8 cellular contexts compared by ENCODE assay signal in genomic region chr15:89893027-89893426, GRCh38. TPM values are rescaled to one million over a fixed set of nuclear protein-coding genes. Genes with fewer than 3 reads are reported as not detected.
DNase-seq lines count a peak whose midpoint lies in the region; ATAC-seq and TF ChIP-seq lines count a peak whose summit lies in the region.

No MANE protein-coding gene starts in this region.

- H3K36me3 Mint-ChIP-seq in naive thymus-derived CD8-positive, alpha-beta T cell: peaks cover 0 to 14% (median 9%) of the 10 kb centered on the region in 3 donors

- no peaks in the 10 kb centered on the region for H3K27me3 Mint-ChIP-seq in naive thymus-derived CD8-positive, alpha-beta T cell

- peaks cover 8 to 42% (median 35%) of the 10 kb centered on the region in 4 donors for H3K4me1 Mint-ChIP-seq in naive thymus-derived CD8-positive, alpha-beta T cell

- H3K27ac ChIP-seq in C4-2B (peak overlapping the region; percentile 87), coronary artery (peak overlapping the region in 1 of 2 donors; percentile 81)

- peak overlapping the region in 7 of 10 donors; percentile 92 to 97 (median 95) for H3K27ac Mint-ChIP-seq in naive thymus-derived CD8-positive, alpha-beta T cell

- no peak for ATAC-seq in naive thymus-derived CD8-positive, alpha-beta T cell
- ATAC-seq in GM18498 (IDR thresholded peaks at IDR 0.05; ENCODE audit: unreplicated experiment) (no peak), GM18519 (IDR thresholded peaks at IDR 0.05; ENCODE audit: low FRiP score, unreplicated experiment) (no peak), HG02759 (IDR thresholded peaks at IDR 0.05; ENCODE audit: unreplicated experiment) (no peak)

- POLR2A ChIA-PET in naive thymus-derived CD8-positive, alpha-beta T cell (lab: Charles Lee): interaction anchor here (1.8 to 2.0 kb wide), 2 partner anchors 109 to 206 kb away, joined by 7 to 9 read pairs; partner anchors contain the start of gene ZNF710

- H3K9me3 Mint-ChIP-seq in naive thymus-derived CD8-positive, alpha-beta T cell: no peaks in the 10 kb centered on the region

- DNase-seq in LNCaP clone FGC (ENCODE audit: low read depth): no peak
- no peak for DNase-seq in coronary artery (ENCODE audit: low spot score)
- no peak for DNase-seq in naive thymus-derived CD8-positive, alpha-beta T cell
- DNase-seq in NCI-H1417 (lab: John Stamatoyannopoulos, UW): no peak

- TF ChIP-seq CTCF in C4-2B (conservative IDR thresholded peaks at IDR 0.05): no peak
- TF ChIP-seq CTCF in LNCaP clone FGC (IDR thresholded peaks at IDR 0.05; ENCODE audit: control insufficient read depth, extremely low read depth, insufficient read depth): no peak
- TF ChIP-seq CTCF in coronary artery (IDR thresholded peaks at IDR 0.05): no peak

- peak overlapping the region; percentile 93 to 99 (median 97) for H3K4me3 Mint-ChIP-seq in naive thymus-derived CD8-positive, alpha-beta T cell

- H3K4me3 ChIP-seq in LNCaP clone FGC (ENCODE audit: low read depth, low read length) (peak overlapping the region; percentile 100), coronary artery (peak overlapping the region; percentile 82)

RNA-seq across cellular contexts. Expression of gene AP3S2, which starts 0.8 kb away (rescaled TPM):
- total RNA-seq in naive thymus-derived CD8-positive, alpha-beta T cell: 10 to 100 TPM; 29.4 to 38.9 TPM
- 10 to 100 TPM; 30.7 to 40.7 (median 36.9) TPM for polyA plus RNA-seq in naive thymus-derived CD8-positive, alpha-beta T cell

RNA-seq across cellular contexts. Expression of gene ARPIN, which starts 19.7 kb away (rescaled TPM):
- under 1 TPM in 1 of 2 experiments, not detected in 1; 0.14 TPM for total RNA-seq in naive thymus-derived CD8-positive, alpha-beta T cell
- not detected for polyA plus RNA-seq in naive thymus-derived CD8-positive, alpha-beta T cell
